In genomic region chr1:10074855-10075418, GRCh38 we compare ENCODE assay signal across 12 cellular contexts. TPM values are rescaled to one million over a fixed set of nuclear protein-coding genes. Genes with fewer than 3 reads are reported as not detected.
DNase-seq lines count a peak whose midpoint lies in the region; ATAC-seq, FAIRE-seq and TF ChIP-seq lines count a peak whose summit lies in the region.
"Had no signal": no experiment of that assay in that cellular context is flagged by ENCODE, and none has a peak within 500 bp of the region (broad histone marks: within the 10 kb centered on the region; RNA-seq: fewer than 3 reads in every experiment).

No MANE protein-coding gene starts in this region.

- H3K9ac ChIP-seq in SK-N-SH (peak overlapping the region; percentile 47; the same call in 1 of the 2 replicates), keratinocyte (ENCODE audit: control insufficient read depth, extremely low read depth, insufficient read depth, low read length) (peak overlapping the region; percentile 20)

- peaks cover 25% of the 10 kb centered on the region for H3F3A ChIP-seq in SK-N-SH (replicated peaks; ENCODE audit: insufficient read depth)

- H3K27me3 ChIP-seq in SK-N-SH (ENCODE audit: insufficient read depth) (no peaks in the 10 kb centered on the region), keratinocyte (ENCODE audit: control insufficient read depth, extremely low read depth, insufficient read depth, low read length) (no peaks in the 10 kb centered on the region), suprapubic skin (no peaks in the 10 kb centered on the region)

- H3K4me2 ChIP-seq in SK-N-SH = peak overlapping the region; percentile 61; the same call in 1 of the 2 replicates
- peak overlapping the region; percentile 84 for H3K4me2 ChIP-seq in keratinocyte (ENCODE audit: control insufficient read depth, extremely low read depth, insufficient read depth, low read depth, low read length)

- peaks cover 4% of the 10 kb centered on the region for H3K9me1 ChIP-seq in keratinocyte (ENCODE audit: control insufficient read depth, extremely low read depth, insufficient read depth, low read length)

- H3K4me1 ChIP-seq in SK-N-SH (ENCODE audit: control insufficient read depth in 1 of 2, insufficient read depth in 2 of 2, low read depth in 1 of 2, low read length in 1 of 2) = peaks cover 6 to 22% of the 10 kb centered on the region in 2 experiments; a peak in 3 of 4 replicates
- peaks cover 38% of the 10 kb centered on the region for H3K4me1 ChIP-seq in keratinocyte (ENCODE audit: control insufficient read depth, extremely low read depth, insufficient read depth, low read length)
- peaks cover 45% of the 10 kb centered on the region for H3K4me1 ChIP-seq in suprapubic skin

- H2AFZ ChIP-seq in SK-N-SH (ENCODE audit: low read depth) (no peak overlapping the region), keratinocyte (ENCODE audit: control insufficient read depth, low read length) (no peak overlapping the region)

- CTCF ChIA-PET in SK-N-SH (lab: Yijun Ruan, JAX) = no interaction called here

- H3K9me3 ChIP-seq in SK-N-SH (no peaks in the 10 kb centered on the region), keratinocyte (ENCODE audit: control insufficient read depth, low read depth, low read length) (no peaks in the 10 kb centered on the region), suprapubic skin (no peaks in the 10 kb centered on the region)

- POLR2A ChIA-PET in SK-N-SH (lab: Yijun Ruan, JAX) = no interaction called here

- TF ChIP-seq EP300 in SK-N-SH (IDR thresholded peaks at IDR 0.05; ENCODE audit: borderline replicate concordance in 1 of 2, low read depth in 1 of 2, low read length in 1 of 2) = no peak
- TF ChIP-seq EP300 in suprapubic skin (IDR thresholded peaks at IDR 0.05) = no peak

- H3K36me3 ChIP-seq in SK-N-SH (replicated peaks in 1 of 2; ENCODE audit: control insufficient read depth in 1 of 2, insufficient read depth in 2 of 2, low read length in 1 of 2) = peaks cover 2 to 7% of the 10 kb centered on the region in 2 experiments
- H3K36me3 ChIP-seq in keratinocyte (ENCODE audit: control insufficient read depth in 2 of 2, extremely low read depth in 1 of 2, insufficient read depth in 2 of 2, low read length in 2 of 2) = peaks cover 0 to 12% of the 10 kb centered on the region in 2 experiments
- no peaks in the 10 kb centered on the region for H3K36me3 ChIP-seq in suprapubic skin

- no peak overlapping the region for H3K4me3 ChIP-seq in SK-N-SH (ENCODE audit: low read depth in 2 of 2, low read length in 1 of 2)
- H3K4me3 ChIP-seq in astrocyte of the spinal cord (ENCODE audit: low read depth, low read length) = no peak overlapping the region
- peak overlapping the region in 2 of 3 experiments; percentile 11 to 42 for H3K4me3 ChIP-seq in keratinocyte (ENCODE audit: control insufficient read depth in 2 of 3, extremely low read depth in 1 of 3, insufficient read depth in 2 of 3, low read depth in 1 of 3, low read length in 3 of 3)
- H3K4me3 ChIP-seq in suprapubic skin = no peak overlapping the region

- no peak for TF ChIP-seq RAD21 in SK-N-SH (IDR thresholded peaks at IDR 0.05; ENCODE audit: low read length)

- peaks cover 76% of the 10 kb centered on the region for H3K79me2 ChIP-seq in SK-N-SH (ENCODE audit: insufficient read depth)
- peaks cover 7% of the 10 kb centered on the region for H3K79me2 ChIP-seq in keratinocyte (ENCODE audit: control insufficient read depth, insufficient read depth, low read length)

- TF ChIP-seq CTCF in SK-N-SH (IDR thresholded peaks at IDR 0.05) (no peak), astrocyte of the spinal cord (IDR thresholded peaks at IDR 0.05; ENCODE audit: low read depth, low read length) (no peak), keratinocyte (optimal IDR thresholded peaks at IDR 0.05 in 1 of 3, IDR thresholded peaks at IDR 0.05 in 1 of 3, conservative IDR thresholded peaks at IDR 0.05 in 1 of 3; ENCODE audit: extremely low read depth in 1 of 3, insufficient read depth in 2 of 3, low read length in 3 of 3) (no peak), suprapubic skin (IDR thresholded peaks at IDR 0.05) (no peak)

- ATAC-seq in SK-N-SH treated with all-trans-retinoic acid at 6 μM for 48 hours = no peak
- ATAC-seq in GM18909 (IDR thresholded peaks at IDR 0.05; ENCODE audit: poor library complexity, unreplicated experiment) = no peak
- no peak for ATAC-seq in GM18505 (IDR thresholded peaks at IDR 0.05; ENCODE audit: unreplicated experiment)
- ATAC-seq: left colon had no signal

- H3K27ac ChIP-seq in SK-N-SH (ENCODE audit: low read depth in 2 of 2, low read length in 1 of 2) = peak overlapping the region; percentile 44 to 91; a peak in 3 of 4 replicates
- peak overlapping the region; percentile 85 for H3K27ac ChIP-seq in keratinocyte (ENCODE audit: control insufficient read depth, insufficient read depth, low read length)
- peak overlapping the region; percentile 44 for H3K27ac ChIP-seq in suprapubic skin
- H3K27ac ChIP-seq: 22Rv1 had no signal

- DNase-seq in SK-N-SH (no peak), astrocyte of the spinal cord (ENCODE audit: low read depth, low spot score) (peak; percentile 15), keratinocyte (ENCODE audit: low read depth, low spot score) (no peak), suprapubic skin (ENCODE audit: low spot score in 2 of 2) (no peak), NCI-H345 (lab: John Stamatoyannopoulos, UW) (no peak)
- DNase-seq: H7, NCI-H748 treated with DMSO at 0.1 percent for 48 hours had no signal

- no peaks in the 10 kb centered on the region for H3K9me2 ChIP-seq in SK-N-SH

- in situ Hi-C loops in astrocyte of the spinal cord (cut with HindIII; ENCODE audit: low sequenced_read_pairs) = no loop called here

- 63% methylated on average over 3 of the region's 3 CpGs for WGBS in SK-N-SH (ENCODE audit: low lambda C conversion rate)
- WGBS in suprapubic skin = 40% methylated on average over 3 of the region's 3 CpGs

- H4K20me1 ChIP-seq in SK-N-SH (ENCODE audit: insufficient read depth) (peaks cover 5% of the 10 kb centered on the region), keratinocyte (ENCODE audit: control insufficient read depth, extremely low read depth, insufficient read depth, low read length) (no peaks in the 10 kb centered on the region)

- no peak for TF ChIP-seq POLR2A in suprapubic skin (IDR thresholded peaks at IDR 0.05)
- TF ChIP-seq POLR2A in GM18505 (IDR thresholded peaks at IDR 0.05; ENCODE audit: borderline replicate concordance, extremely low read depth, insufficient read depth, insufficient read length) = no peak

- dilution Hi-C loops in keratinocyte (cut with MboI; ENCODE audit: extremely low pct_ligation_motif_present, low sequenced_read_pairs) = no loop called here

- no peak for FAIRE-seq in keratinocyte (lab: Jason Lieb, UNC)

TF ChIP-seq in SK-N-SH, 30 proteins besides CTCF, POLR2A, EP300 and RAD21 (continues in another document):
- TF ChIP-seq SMC3 (IDR thresholded peaks at IDR 0.05; ENCODE audit: low read depth, low read length) (no peak), NFIC (IDR thresholded peaks at IDR 0.05; ENCODE audit: borderline replicate concordance) (no peak), TEAD4 (IDR thresholded peaks at IDR 0.05; ENCODE audit: borderline replicate concordance, insufficient read depth) (no peak), GABPA (IDR thresholded peaks at IDR 0.05; ENCODE audit: low read depth) (no peak), USF1 (IDR thresholded peaks at IDR 0.05; ENCODE audit: borderline replicate concordance, low read depth) (no peak), RFX5 (IDR thresholded peaks at IDR 0.05; ENCODE audit: low read length) (no peak), TCF12 (IDR thresholded peaks at IDR 0.05) (no peak), CHD2 (IDR thresholded peaks at IDR 0.05; ENCODE audit: low read length, partially characterized antibody) (no peak), FOXM1 (IDR thresholded peaks at IDR 0.05; ENCODE audit: low read depth) (no peak), RCOR1 (IDR thresholded peaks at IDR 0.05; ENCODE audit: low read length) (no peak)

TF ChIP-seq in SK-N-SH treated with all-trans-retinoic acid at 6 μM for 48 hours, 23 proteins besides CTCF, POLR2A, EP300 and RAD21 (continues in another document):
- TF ChIP-seq CREB5 (CRISPR knock-in tag; IDR thresholded peaks at IDR 0.05; ENCODE audit: low read depth) = no peak
- TF ChIP-seq, protein P1, sequence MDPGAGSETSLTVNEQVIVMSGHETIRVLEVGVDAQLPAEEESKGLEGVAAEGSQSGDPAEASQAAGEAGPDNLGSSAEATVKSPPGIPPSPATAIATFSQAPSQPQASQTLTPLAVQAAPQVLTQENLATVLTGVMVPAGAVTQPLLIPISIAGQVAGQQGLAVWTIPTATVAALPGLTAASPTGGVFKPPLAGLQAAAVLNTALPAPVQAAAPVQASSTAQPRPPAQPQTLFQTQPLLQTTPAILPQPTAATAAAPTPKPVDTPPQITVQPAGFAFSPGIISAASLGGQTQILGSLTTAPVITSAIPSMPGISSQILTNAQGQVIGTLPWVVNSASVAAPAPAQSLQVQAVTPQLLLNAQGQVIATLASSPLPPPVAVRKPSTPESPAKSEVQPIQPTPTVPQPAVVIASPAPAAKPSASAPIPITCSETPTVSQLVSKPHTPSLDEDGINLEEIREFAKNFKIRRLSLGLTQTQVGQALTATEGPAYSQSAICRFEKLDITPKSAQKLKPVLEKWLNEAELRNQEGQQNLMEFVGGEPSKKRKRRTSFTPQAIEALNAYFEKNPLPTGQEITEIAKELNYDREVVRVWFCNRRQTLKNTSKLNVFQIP (CRISPR knock-in tag; IDR thresholded peaks at IDR 0.05; ENCODE audit: borderline replicate concordance, low read depth) = no peak
- TF ChIP-seq RARB (CRISPR knock-in tag; IDR thresholded peaks at IDR 0.05) = no peak

RNA-seq across cellular contexts. Expression of gene UBE4B, which starts 42.2 kb away (rescaled TPM):
- polyA plus RNA-seq in SK-N-SH (2012; rRNA removed) (14.4 and 19.1 TPM in 2 replicates), keratinocyte (8.7 to 22.3 TPM (median 14.3 TPM) in 3 replicates)
- 13.1 and 13.7 TPM in 2 replicates for polyA plus RNA-seq in SK-N-SH (2012; cell fraction: cytosol; rRNA removed)
- 39.9 and 45.0 TPM in 2 replicates for polyA plus RNA-seq in SK-N-SH (2012; cell fraction: nucleus; rRNA removed)
- polyA plus RNA-seq in keratinocyte (2011; ENCODE audit: low read depth) = 25.2 TPM
- 15.1 and 15.4 TPM in 2 replicates for polyA plus RNA-seq in keratinocyte (2011; cell fraction: cytosol; rRNA removed)
- polyA plus RNA-seq in keratinocyte (2011; cell fraction: nucleus; rRNA removed) = 37.0 and 44.8 TPM in 2 replicates
- 15.7 and 24.8 TPM in 2 replicates for polyA plus RNA-seq in keratinocyte (2012; ENCODE audit: low replicate concordance)
- 21.1 to 31.5 TPM (median 30.3 TPM) in 3 replicates for polyA minus RNA-seq in keratinocyte
- polyA minus RNA-seq in keratinocyte (2011; cell fraction: cytosol; rRNA and poly(A)+ RNA removed) = 17.1 TPM
- 24.5 and 54.1 TPM in 2 replicates for polyA minus RNA-seq in keratinocyte (2011; cell fraction: nucleus; rRNA and poly(A)+ RNA removed)
- total RNA-seq in suprapubic skin = 100 to 1,000 TPM in 2 of 4 donors, 10 to 100 TPM in 2; 65.6 to 145 (median 96.5) TPM

Comparison
In these comparisons a context has a peak if more than half of its experiments do, and no peak if none do; other contexts are left out.
1. H3K4me3 ChIP-seq: peak in keratinocyte (2 of 3); none in SK-N-SH (0 of 2), astrocyte of the spinal cord (single experiment) and suprapubic skin (single experiment).
2. Peak in every context shown above with its lines, with median percentiles within 50 percentile points of each other: H3K27ac ChIP-seq.